ENCODE assay signal across 24 cellular contexts in the genomic region with DNA sequence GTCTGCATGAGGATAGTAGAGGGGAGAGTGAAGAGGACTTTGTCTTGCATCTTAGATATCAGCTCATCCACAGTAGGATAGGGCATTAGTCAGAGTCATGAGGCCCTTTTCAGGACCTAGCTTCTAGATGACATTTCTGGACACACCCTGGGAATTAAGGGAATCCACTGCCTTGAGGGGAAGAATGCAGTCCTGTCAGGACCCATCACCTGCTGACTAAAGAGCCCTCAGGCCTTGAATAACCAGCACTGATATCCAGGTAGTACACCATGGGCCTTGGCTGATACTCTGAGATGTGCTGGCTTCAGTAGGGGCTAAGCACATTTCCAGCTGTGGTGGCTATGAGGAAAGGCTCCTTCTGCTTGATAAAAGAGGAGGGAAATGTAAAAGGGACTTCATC.
"Had no signal": no experiment of that assay in that cellular context is flagged by ENCODE, and none has a peak within 500 bp of the region (broad histone marks: within the 10 kb centered on the region; RNA-seq: fewer than 3 reads in every experiment).

No MANE protein-coding gene starts in this region.

- H3K4me1 ChIP-seq: neural progenitor cell, parathyroid adenoma, psoas muscle, right lobe of liver, sigmoid colon, stomach, thyroid gland, tibial nerve, upper lobe of right lung, uterus had no signal

- H3K4me2 ChIP-seq: neural progenitor cell had no signal

- H3K4me3 ChIP-seq: neural progenitor cell, ovary, psoas muscle, right lobe of liver, sigmoid colon, stomach, thoracic aorta, thyroid gland, tibial nerve, upper lobe of right lung, uterus had no signal

- DNase-seq: natural killer cell; occipital lobe; ovary; posterior cingulate gyrus; psoas muscle; right cardiac atrium; right lobe of liver; sigmoid colon; small intestine; stimulated activated CD4-positive, alpha-beta T cell treated with anti-CD3 and anti-CD28 coated beads, Interleukin-15, amount 100 ng/mL, for 24 hours; stimulated activated CD4-positive, alpha-beta T cell treated with anti-CD3 and anti-CD28 coated beads, Interleukin-2, amount 100 ng/mL, for 24 hours; stimulated activated CD4-positive, alpha-beta T cell treated with anti-CD3 and anti-CD28 coated beads, Interleukin-2, amount 100 ng/mL, for 48 hours; stimulated activated CD4-positive, alpha-beta T cell treated with anti-CD3 and anti-CD28 coated beads, Interleukin-4, amount 100 ng/mL, for 24 hours; stimulated activated naive B cell treated with anti-CD40 and anti-IgM and Interleukin-4, amounts not matched to agents 10 μg/mL and 1 μg/mL and 100 μg/mL, for 72 hours; stimulated activated naive CD4-positive, alpha-beta T cell treated with Interleukin-2 at 50 U/mL for 16 hours; stomach; thyroid gland; upper lobe of right lung; uterus had no signal

- H3K36me3 ChIP-seq: neural progenitor cell, ovary, right lobe of liver, sigmoid colon, stomach, thoracic aorta, thyroid gland, tibial nerve, upper lobe of right lung, uterus had no signal

- H3K9me3 ChIP-seq: ovary, right lobe of liver, sigmoid colon, thoracic aorta, thyroid gland, upper lobe of right lung, uterus had no signal

- H3K27ac ChIP-seq: neural progenitor cell, ovary, parathyroid adenoma, psoas muscle, right lobe of liver, sigmoid colon, stomach, thoracic aorta, thyroid gland, tibial nerve, upper lobe of right lung, uterus had no signal

- H3K9ac ChIP-seq: neural progenitor cell, parathyroid adenoma had no signal

- H3K27me3 ChIP-seq: neural progenitor cell, ovary, right lobe of liver, sigmoid colon, stomach, thyroid gland, tibial nerve, upper lobe of right lung, uterus had no signal

- H2AFZ ChIP-seq: neural progenitor cell, parathyroid adenoma had no signal

- ATAC-seq: natural killer cell; psoas muscle; right cardiac atrium; right lobe of liver; stimulated activated effector memory CD8-positive, alpha-beta T cell treated with anti-CD3 and anti-CD28 coated beads, Interleukin-12 subunit alpha, Interleukin-12 subunit beta, amount 100 ng/mL, for 72 hours; stimulated activated naive B cell treated with anti-CD40 and anti-IgM and Interleukin-4, amounts not matched to agents 10 μg/mL and 1 μg/mL and 100 μg/mL, for 72 hours; upper lobe of right lung had no signal

- H3K79me2 ChIP-seq: parathyroid adenoma had no signal

- FAIRE-seq: small intestine had no signal
